Comparison of ENCODE assay signal across 8 cellular contexts in the genomic region with DNA sequence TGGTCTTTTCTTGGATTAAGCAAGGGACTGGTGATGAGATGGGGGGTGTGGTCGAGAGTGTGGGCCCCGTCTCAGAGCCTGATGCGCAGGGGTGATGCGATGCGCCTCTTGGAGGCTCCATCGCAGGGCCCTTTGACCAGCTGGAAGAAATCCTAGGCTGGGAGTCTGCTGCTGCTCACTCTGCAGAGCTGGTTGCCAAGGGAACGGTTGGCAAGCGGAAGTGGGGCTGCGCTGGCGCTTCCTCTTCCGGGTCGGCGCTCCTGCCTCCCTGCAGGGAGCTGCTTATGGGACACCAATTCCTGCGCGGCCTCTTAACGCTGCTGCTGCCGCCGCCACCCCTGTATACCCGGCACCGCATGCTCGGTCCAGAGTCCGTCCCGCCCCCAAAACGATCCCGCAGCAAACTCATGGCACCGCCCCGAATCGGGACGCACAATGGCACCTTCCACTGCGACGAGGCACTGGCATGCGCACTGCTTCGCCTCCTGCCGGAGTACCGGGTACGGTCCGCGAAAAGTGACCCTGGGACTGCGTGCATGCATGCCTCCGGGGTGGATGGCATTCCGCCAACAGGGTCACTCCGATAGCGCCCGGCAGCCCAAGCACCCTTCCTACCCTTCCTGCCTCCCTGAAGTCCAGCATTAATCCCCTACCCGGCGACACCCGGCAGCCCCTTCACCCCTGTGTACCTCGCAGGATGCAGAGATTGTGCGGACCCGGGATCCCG. TPM values are rescaled to one million over a fixed set of nuclear protein-coding genes. Genes with fewer than 3 reads are reported as not detected.
DNase-seq lines count a peak whose midpoint lies in the region; ATAC-seq and TF ChIP-seq lines count a peak whose summit lies in the region.

A gene with protein sequence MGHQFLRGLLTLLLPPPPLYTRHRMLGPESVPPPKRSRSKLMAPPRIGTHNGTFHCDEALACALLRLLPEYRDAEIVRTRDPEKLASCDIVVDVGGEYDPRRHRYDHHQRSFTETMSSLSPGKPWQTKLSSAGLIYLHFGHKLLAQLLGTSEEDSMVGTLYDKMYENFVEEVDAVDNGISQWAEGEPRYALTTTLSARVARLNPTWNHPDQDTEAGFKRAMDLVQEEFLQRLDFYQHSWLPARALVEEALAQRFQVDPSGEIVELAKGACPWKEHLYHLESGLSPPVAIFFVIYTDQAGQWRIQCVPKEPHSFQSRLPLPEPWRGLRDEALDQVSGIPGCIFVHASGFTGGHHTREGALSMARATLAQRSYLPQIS (plus strand): TSS at position 242 of the 727 bp plus-strand sequence. CDS start 43 bp downstream, at position 285.

- H3K36me3 ChIP-seq in adipocyte (ENCODE audit: control insufficient read depth, insufficient read depth, low read length, severe bottlenecking) (peaks cover 23% of the 10 kb centered on the region), heart left ventricle (peaks cover 0 to 65% (median 45%) of the 10 kb centered on the region in 9 donors), transverse colon (no peaks in the 10 kb centered on the region)

- DNase-seq in NCI-H1417 (lab: John Stamatoyannopoulos, UW) = peak; percentile 88 to 95 (median 91)
- peak; percentile 90 for DNase-seq in SW480 (ENCODE audit: low spot score)
- peak; percentile 89 for DNase-seq in adipocyte (ENCODE audit: low read depth)
- peak; percentile 86 to 93 (median 92) for DNase-seq in heart left ventricle
- peak; percentile 87 for DNase-seq in pons (ENCODE audit: low spot score)
- peak; percentile 90 for DNase-seq in transverse colon

- H3K27ac ChIP-seq in heart left ventricle (peak within 1 kb of the TSS; percentile 15 to 96 (median 76)), transverse colon (peak within 1 kb of the TSS; percentile 72 to 86 (median 80))

- TF ChIP-seq POLR2A in GM10847 (IDR thresholded peaks at IDR 0.05; ENCODE audit: extremely low read depth, insufficient read length) = peak; percentile 73
- TF ChIP-seq POLR2A in heart left ventricle (IDR thresholded peaks at IDR 0.05) = peak in 1 of 2 donors; percentile 62
- TF ChIP-seq POLR2A in transverse colon (IDR thresholded peaks at IDR 0.05) = peak; percentile 78

- TF ChIP-seq CTCF in heart left ventricle (IDR thresholded peaks at IDR 0.05) (peak in 7 of 12 donors; percentile 13 to 45 (median 34)), transverse colon (IDR thresholded peaks at IDR 0.05) (peak; percentile 16 to 62 (median 27))

- no peaks in the 10 kb centered on the region for H3K27me3 ChIP-seq in adipocyte (replicated peaks; ENCODE audit: control insufficient read depth, insufficient read depth, low read length)
- no peaks in the 10 kb centered on the region for H3K27me3 ChIP-seq in heart left ventricle
- no peaks in the 10 kb centered on the region for H3K27me3 ChIP-seq in transverse colon

- H3K4me3 ChIP-seq in adipocyte (ENCODE audit: low read length) (peak within 1 kb of the TSS; percentile 97), heart left ventricle (peak within 1 kb of the TSS; percentile 36 to 93 (median 74)), transverse colon (peak within 1 kb of the TSS; percentile 43 to 71 (median 57))

- 1 to 9% (median 2%) methylated on average over 14 to 51 of the region's 51 CpGs for WGBS in heart left ventricle, 4 donors
- 0% methylated on average over 51 of the region's 51 CpGs; no CpG with 5 or more reads in 1 of the 2 donors for whole genome bisulfite sequencing in transverse colon (ENCODE audit: low coverage in 1 of 2), 2 donors

- no peaks in the 10 kb centered on the region for H3K9me3 ChIP-seq in adipocyte (ENCODE audit: control insufficient read depth, low read length)
- H3K9me3 ChIP-seq in heart left ventricle = no peaks in the 10 kb centered on the region
- no peaks in the 10 kb centered on the region for H3K9me3 ChIP-seq in transverse colon

- TF ChIP-seq EP300 in transverse colon (IDR thresholded peaks at IDR 0.05; ENCODE audit: low read depth) = no peak

- peak within 1 kb of the TSS; percentile 98 for H3K9ac ChIP-seq in adipocyte (ENCODE audit: low read length)

- in situ Hi-C loops in transverse colon (cut with MboI; ENCODE audit: low pct_ligation_motif_present in 1 of 4, low pct_unique_long_range_greater_than_20kb in 1 of 4, low sequenced_read_pairs in 3 of 4) = loop anchor here in 1 of 4 donors (25.0 kb wide), 1 partner anchor 237 kb away; a partner anchor contains a TSS

- intact Hi-C loops in heart left ventricle (cut with DNase I) = no loop called here
- intact Hi-C loops in transverse colon (cut with DNase I; ENCODE audit: low total_unique reads) = no loop called here

- ATAC-seq in HG02588 (IDR thresholded peaks at IDR 0.05; ENCODE audit: unreplicated experiment) (peak; percentile 70), heart left ventricle (peak; percentile 58 to 86 (median 82))

- peaks cover 66% of the 10 kb centered on the region for H3K4me1 ChIP-seq in adipocyte (ENCODE audit: control insufficient read depth, insufficient read depth, low read length)
- peaks cover 3 to 83% (median 38%) of the 10 kb centered on the region in 12 donors for H3K4me1 ChIP-seq in heart left ventricle
- peaks cover 14 to 63% (median 33%) of the 10 kb centered on the region in 4 donors for H3K4me1 ChIP-seq in transverse colon

RNA-seq across cellular contexts. Expression of the gene that starts here (rescaled TPM):
- total RNA-seq in heart left ventricle = 10 to 100 TPM; 32.1 to 37.0 (median 35.0) TPM
- 10 to 100 TPM; 45.5 to 58.6 TPM for polyA plus RNA-seq in heart left ventricle
- total RNA-seq in transverse colon = 10 to 100 TPM; 12.7 to 37.0 (median 24.3) TPM

Comparison
In these comparisons a context has a peak if more than half of its experiments do, and no peak if none do; other contexts are left out.
1. Peak in every context shown above with its lines: DNase-seq, ATAC-seq, H3K4me3 ChIP-seq and H3K27ac ChIP-seq.